ENCODE assay signal across 1 cellular context in genomic region chr15:89150286-89150685, GRCh38.
TF ChIP-seq lines count a peak whose summit lies in the region.

No MANE protein-coding gene starts in this region.

TF ChIP-seq in GM23338, 12 proteins besides CTCF, POLR2A, EP300 and RAD21 (continued from another document):
- TF ChIP-seq ETS1 (IDR thresholded peaks at IDR 0.05) (no peak), CREB1 (CRISPR knock-in tag; IDR thresholded peaks at IDR 0.05; ENCODE audit: low read depth) (no peak), ZNF114 (CRISPR knock-in tag; IDR thresholded peaks at IDR 0.05) (no peak)
- TF ChIP-seq, protein P1, sequence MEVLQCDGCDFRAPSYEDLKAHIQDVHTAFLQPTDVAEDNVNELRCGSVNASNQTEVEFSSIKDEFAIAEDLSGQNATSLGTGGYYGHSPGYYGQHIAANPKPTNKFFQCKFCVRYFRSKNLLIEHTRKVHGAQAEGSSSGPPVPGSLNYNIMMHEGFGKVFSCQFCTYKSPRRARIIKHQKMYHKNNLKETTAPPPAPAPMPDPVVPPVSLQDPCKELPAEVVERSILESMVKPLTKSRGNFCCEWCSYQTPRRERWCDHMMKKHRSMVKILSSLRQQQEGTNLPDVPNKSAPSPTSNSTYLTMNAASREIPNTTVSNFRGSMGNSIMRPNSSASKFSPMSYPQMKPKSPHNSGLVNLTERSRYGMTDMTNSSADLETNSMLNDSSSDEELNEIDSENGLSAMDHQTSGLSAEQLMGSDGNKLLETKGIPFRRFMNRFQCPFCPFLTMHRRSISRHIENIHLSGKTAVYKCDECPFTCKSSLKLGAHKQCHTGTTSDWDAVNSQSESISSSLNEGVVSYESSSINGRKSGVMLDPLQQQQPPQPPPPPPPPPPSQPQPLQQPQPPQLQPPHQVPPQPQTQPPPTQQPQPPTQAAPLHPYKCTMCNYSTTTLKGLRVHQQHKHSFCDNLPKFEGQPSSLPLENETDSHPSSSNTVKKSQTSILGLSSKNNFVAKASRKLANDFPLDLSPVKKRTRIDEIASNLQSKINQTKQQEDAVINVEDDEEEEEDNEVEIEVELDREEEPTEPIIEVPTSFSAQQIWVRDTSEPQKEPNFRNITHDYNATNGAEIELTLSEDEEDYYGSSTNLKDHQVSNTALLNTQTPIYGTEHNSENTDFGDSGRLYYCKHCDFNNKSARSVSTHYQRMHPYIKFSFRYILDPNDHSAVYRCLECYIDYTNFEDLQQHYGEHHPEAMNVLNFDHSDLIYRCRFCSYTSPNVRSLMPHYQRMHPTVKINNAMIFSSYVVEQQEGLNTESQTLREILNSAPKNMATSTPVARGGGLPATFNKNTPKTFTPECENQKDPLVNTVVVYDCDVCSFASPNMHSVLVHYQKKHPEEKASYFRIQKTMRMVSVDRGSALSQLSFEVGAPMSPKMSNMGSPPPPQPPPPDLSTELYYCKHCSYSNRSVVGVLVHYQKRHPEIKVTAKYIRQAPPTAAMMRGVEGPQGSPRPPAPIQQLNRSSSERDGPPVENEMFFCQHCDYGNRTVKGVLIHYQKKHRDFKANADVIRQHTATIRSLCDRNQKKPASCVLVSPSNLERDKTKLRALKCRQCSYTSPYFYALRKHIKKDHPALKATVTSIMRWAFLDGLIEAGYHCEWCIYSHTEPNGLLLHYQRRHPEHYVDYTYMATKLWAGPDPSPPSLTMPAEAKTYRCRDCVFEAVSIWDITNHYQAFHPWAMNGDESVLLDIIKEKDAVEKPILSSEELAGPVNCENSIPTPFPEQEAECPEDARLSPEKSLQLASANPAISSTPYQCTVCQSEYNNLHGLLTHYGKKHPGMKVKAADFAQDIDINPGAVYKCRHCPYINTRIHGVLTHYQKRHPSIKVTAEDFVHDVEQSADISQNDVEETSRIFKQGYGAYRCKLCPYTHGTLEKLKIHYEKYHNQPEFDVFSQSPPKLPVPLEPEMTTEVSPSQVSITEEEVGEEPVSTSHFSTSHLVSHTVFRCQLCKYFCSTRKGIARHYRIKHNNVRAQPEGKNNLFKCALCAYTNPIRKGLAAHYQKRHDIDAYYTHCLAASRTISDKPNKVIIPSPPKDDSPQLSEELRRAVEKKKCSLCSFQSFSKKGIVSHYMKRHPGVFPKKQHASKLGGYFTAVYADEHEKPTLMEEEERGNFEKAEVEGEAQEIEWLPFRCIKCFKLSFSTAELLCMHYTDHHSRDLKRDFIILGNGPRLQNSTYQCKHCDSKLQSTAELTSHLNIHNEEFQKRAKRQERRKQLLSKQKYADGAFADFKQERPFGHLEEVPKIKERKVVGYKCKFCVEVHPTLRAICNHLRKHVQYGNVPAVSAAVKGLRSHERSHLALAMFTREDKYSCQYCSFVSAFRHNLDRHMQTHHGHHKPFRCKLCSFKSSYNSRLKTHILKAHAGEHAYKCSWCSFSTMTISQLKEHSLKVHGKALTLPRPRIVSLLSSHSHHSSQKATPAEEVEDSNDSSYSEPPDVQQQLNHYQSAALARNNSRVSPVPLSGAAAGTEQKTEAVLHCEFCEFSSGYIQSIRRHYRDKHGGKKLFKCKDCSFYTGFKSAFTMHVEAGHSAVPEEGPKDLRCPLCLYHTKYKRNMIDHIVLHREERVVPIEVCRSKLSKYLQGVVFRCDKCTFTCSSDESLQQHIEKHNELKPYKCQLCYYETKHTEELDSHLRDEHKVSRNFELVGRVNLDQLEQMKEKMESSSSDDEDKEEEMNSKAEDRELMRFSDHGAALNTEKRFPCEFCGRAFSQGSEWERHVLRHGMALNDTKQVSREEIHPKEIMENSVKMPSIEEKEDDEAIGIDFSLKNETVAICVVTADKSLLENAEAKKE (CRISPR knock-in tag; IDR thresholded peaks at IDR 0.05): no peak
